Comparison of ENCODE assay signal across 1 cellular context in the genomic region with DNA sequence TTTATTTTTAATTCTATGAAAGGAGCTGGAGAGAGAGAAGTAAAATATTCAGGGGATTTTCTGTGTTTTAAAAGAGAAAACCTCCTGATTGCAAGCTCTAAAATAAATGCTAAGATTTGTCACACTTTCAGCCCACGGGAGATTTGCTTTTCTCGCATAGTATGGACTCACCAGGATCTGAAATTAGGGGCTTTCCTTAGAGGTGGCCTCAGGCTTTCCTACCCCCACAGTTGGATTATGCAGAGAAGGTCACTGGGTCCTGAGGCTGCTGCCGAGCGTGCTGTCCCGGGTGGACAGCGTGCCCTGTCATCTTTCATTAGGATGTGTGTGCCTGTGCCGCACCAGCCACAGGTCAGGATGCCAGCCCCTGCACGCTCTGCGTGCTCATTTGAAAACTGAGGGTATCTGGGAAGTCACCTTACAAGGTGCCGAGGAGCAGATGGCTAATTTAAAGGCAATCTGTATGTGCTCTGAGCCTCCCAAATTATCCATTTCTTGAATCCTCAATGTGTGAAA.
TF ChIP-seq lines count a peak whose summit lies in the region.

No MANE protein-coding gene starts in this region.

TF ChIP-seq in GM23338, 12 proteins besides CTCF, POLR2A, EP300 and RAD21 (continued from another document):
- TF ChIP-seq, protein P1, sequence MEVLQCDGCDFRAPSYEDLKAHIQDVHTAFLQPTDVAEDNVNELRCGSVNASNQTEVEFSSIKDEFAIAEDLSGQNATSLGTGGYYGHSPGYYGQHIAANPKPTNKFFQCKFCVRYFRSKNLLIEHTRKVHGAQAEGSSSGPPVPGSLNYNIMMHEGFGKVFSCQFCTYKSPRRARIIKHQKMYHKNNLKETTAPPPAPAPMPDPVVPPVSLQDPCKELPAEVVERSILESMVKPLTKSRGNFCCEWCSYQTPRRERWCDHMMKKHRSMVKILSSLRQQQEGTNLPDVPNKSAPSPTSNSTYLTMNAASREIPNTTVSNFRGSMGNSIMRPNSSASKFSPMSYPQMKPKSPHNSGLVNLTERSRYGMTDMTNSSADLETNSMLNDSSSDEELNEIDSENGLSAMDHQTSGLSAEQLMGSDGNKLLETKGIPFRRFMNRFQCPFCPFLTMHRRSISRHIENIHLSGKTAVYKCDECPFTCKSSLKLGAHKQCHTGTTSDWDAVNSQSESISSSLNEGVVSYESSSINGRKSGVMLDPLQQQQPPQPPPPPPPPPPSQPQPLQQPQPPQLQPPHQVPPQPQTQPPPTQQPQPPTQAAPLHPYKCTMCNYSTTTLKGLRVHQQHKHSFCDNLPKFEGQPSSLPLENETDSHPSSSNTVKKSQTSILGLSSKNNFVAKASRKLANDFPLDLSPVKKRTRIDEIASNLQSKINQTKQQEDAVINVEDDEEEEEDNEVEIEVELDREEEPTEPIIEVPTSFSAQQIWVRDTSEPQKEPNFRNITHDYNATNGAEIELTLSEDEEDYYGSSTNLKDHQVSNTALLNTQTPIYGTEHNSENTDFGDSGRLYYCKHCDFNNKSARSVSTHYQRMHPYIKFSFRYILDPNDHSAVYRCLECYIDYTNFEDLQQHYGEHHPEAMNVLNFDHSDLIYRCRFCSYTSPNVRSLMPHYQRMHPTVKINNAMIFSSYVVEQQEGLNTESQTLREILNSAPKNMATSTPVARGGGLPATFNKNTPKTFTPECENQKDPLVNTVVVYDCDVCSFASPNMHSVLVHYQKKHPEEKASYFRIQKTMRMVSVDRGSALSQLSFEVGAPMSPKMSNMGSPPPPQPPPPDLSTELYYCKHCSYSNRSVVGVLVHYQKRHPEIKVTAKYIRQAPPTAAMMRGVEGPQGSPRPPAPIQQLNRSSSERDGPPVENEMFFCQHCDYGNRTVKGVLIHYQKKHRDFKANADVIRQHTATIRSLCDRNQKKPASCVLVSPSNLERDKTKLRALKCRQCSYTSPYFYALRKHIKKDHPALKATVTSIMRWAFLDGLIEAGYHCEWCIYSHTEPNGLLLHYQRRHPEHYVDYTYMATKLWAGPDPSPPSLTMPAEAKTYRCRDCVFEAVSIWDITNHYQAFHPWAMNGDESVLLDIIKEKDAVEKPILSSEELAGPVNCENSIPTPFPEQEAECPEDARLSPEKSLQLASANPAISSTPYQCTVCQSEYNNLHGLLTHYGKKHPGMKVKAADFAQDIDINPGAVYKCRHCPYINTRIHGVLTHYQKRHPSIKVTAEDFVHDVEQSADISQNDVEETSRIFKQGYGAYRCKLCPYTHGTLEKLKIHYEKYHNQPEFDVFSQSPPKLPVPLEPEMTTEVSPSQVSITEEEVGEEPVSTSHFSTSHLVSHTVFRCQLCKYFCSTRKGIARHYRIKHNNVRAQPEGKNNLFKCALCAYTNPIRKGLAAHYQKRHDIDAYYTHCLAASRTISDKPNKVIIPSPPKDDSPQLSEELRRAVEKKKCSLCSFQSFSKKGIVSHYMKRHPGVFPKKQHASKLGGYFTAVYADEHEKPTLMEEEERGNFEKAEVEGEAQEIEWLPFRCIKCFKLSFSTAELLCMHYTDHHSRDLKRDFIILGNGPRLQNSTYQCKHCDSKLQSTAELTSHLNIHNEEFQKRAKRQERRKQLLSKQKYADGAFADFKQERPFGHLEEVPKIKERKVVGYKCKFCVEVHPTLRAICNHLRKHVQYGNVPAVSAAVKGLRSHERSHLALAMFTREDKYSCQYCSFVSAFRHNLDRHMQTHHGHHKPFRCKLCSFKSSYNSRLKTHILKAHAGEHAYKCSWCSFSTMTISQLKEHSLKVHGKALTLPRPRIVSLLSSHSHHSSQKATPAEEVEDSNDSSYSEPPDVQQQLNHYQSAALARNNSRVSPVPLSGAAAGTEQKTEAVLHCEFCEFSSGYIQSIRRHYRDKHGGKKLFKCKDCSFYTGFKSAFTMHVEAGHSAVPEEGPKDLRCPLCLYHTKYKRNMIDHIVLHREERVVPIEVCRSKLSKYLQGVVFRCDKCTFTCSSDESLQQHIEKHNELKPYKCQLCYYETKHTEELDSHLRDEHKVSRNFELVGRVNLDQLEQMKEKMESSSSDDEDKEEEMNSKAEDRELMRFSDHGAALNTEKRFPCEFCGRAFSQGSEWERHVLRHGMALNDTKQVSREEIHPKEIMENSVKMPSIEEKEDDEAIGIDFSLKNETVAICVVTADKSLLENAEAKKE (CRISPR knock-in tag; IDR thresholded peaks at IDR 0.05) = no peak
- no peak for TF ChIP-seq ETS1 (IDR thresholded peaks at IDR 0.05)
- no peak for TF ChIP-seq NANOG (IDR thresholded peaks at IDR 0.05; ENCODE audit: borderline replicate concordance)
- TF ChIP-seq REST (IDR thresholded peaks at IDR 0.05; ENCODE audit: unreplicated experiment) = no peak
- no peak for TF ChIP-seq STAT1 (IDR thresholded peaks at IDR 0.05; ENCODE audit: unreplicated experiment)
- TF ChIP-seq JUNB (IDR thresholded peaks at IDR 0.05; ENCODE audit: unreplicated experiment) = no peak
- no peak for TF ChIP-seq EZH2phosphoT487 (IDR thresholded peaks at IDR 0.05; ENCODE audit: unreplicated experiment)
- no peak for TF ChIP-seq CREB1 (CRISPR knock-in tag; IDR thresholded peaks at IDR 0.05; ENCODE audit: low read depth)
- no peak for TF ChIP-seq POLR2AphosphoS5 (IDR thresholded peaks at IDR 0.05; ENCODE audit: low read depth)
TF ChIP-seq in GM23338: peak in this region for 0.
